Comparison of ENCODE assay signal across 8 cellular contexts in the genomic region with DNA sequence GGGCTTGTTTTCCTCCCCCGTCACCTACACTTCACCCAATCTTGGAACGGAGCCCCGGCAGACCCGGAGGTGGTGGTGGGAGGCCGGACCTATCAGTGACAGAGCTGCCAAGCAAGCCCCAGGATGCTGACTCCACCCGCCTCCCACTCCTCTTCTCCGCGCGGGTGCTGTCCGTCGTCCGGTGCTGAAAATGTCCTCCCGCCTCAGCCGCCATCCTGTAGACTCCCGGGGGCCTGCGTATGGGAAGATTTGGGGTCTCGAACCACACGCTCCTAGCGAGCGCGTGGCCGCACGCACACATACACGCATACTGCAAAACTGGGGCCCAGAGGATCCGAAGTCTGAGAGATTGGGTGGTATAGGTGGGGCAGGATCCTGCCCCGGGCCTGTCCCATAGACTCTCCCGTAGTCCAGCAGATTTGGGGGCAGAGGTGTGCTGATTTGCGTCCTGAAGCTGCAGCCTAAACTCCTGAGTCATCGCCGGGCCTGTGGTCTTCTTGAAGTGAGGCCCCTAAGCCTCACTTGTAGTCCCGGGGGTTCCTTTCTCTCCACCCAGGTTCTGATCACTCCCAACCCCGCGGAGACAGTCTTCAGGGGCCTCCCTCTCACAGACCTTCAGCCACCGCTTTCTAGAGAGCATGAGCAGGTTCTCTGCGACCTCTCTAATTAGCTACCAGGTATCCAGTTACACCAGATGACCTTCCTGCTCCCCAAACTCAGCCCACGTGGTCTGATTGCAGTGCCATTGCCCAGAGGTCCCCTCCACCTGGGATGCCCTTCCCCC. TPM values are rescaled to one million over a fixed set of nuclear protein-coding genes. Genes with fewer than 3 reads are reported as not detected.
DNase-seq lines count a peak whose midpoint lies in the region; ATAC-seq and TF ChIP-seq lines count a peak whose summit lies in the region.

No MANE protein-coding gene starts in this region.

- no peaks in the 10 kb centered on the region for H3K36me3 Mint-ChIP-seq in HFFc6 (ENCODE audit: low read depth)
- H3K36me3 Mint-ChIP-seq in activated T-cell treated with anti-CD3 and anti-CD28 coated beads, Interleukin-2, amount 50 U/mL, for 24 hours (ENCODE audit: low read depth) = peaks cover 25% of the 10 kb centered on the region

- H3K27me3 ChIP-seq in neuron (ENCODE audit: insufficient read depth, low read length) (peaks cover 43% of the 10 kb centered on the region), thoracic aorta (replicated peaks; ENCODE audit: insufficient read depth) (no peaks in the 10 kb centered on the region)

- TF ChIP-seq CTCF in GM13977 (IDR thresholded peaks at IDR 0.05; ENCODE audit: extremely low read depth, insufficient read depth, missing control alignments) (no peak), HFFc6 (IDR thresholded peaks at IDR 0.05) (no peak), fibroblast of mammary gland (conservative IDR thresholded peaks at IDR 0.05; ENCODE audit: control insufficient read depth, insufficient read depth, low read depth, low read length) (no peak), thoracic aorta (IDR thresholded peaks at IDR 0.05) (no peak)

- peak; percentile 7 for ATAC-seq in thoracic aorta (ENCODE audit: insufficient number of reproducible peaks, low FRiP score, low read depth)

- H3K27ac Mint-ChIP-seq in HFFc6 = peak overlapping the region; percentile 99
- peak overlapping the region; percentile 95 for H3K27ac Mint-ChIP-seq in activated T-cell treated with anti-CD3 and anti-CD28 coated beads, Interleukin-2, amount 50 U/mL, for 24 hours

- H3K4me1 Mint-ChIP-seq in HFFc6 (ENCODE audit: low read depth) = peaks cover 30% of the 10 kb centered on the region
- H3K4me1 Mint-ChIP-seq in activated T-cell treated with anti-CD3 and anti-CD28 coated beads, Interleukin-2, amount 50 U/mL, for 24 hours (ENCODE audit: low read depth) = peaks cover 40% of the 10 kb centered on the region

- H3K27ac ChIP-seq in thoracic aorta = peak overlapping the region; percentile 73 to 81

- peak overlapping the region; percentile 96 for H3K4me3 Mint-ChIP-seq in HFFc6
- H3K4me3 Mint-ChIP-seq in activated T-cell treated with anti-CD3 and anti-CD28 coated beads, Interleukin-2, amount 50 U/mL, for 24 hours = peak overlapping the region; percentile 93

- peak overlapping the region; percentile 64 for H3K4me3 ChIP-seq in fibroblast of mammary gland (ENCODE audit: control insufficient read depth, low read depth, low read length)
- peak overlapping the region; percentile 57 for H3K4me3 ChIP-seq in neuron (ENCODE audit: low read length)
- peak overlapping the region; percentile 71 for H3K4me3 ChIP-seq in thoracic aorta

- peaks cover 13% of the 10 kb centered on the region for H3K27me3 Mint-ChIP-seq in HFFc6 (ENCODE audit: insufficient read depth)
- peaks cover 22% of the 10 kb centered on the region for H3K27me3 Mint-ChIP-seq in activated T-cell treated with anti-CD3 and anti-CD28 coated beads, Interleukin-2, amount 50 U/mL, for 24 hours

- in situ Hi-C loops in GM13977 (cut with MboI; ENCODE audit: low pct_unique_long_range_greater_than_20kb, low sequenced_read_pairs, unreplicated experiment) = no loop called here

- peaks cover 29% of the 10 kb centered on the region for H3K4me1 ChIP-seq in neuron (ENCODE audit: insufficient read depth, low read length)
- H3K4me1 ChIP-seq in thoracic aorta (ENCODE audit: control insufficient read depth in 1 of 2, low read depth in 2 of 2) = peaks cover 22 to 41% of the 10 kb centered on the region in 2 donors

- peak overlapping the region; percentile 6 for H2AFZ ChIP-seq in neuron (ENCODE audit: low read depth, low read length)

- H3K9me3 Mint-ChIP-seq in HFFc6 = no peaks in the 10 kb centered on the region
- H3K9me3 Mint-ChIP-seq in activated T-cell treated with anti-CD3 and anti-CD28 coated beads, Interleukin-2, amount 50 U/mL, for 24 hours = no peaks in the 10 kb centered on the region

- H3K9me3 ChIP-seq in neuron (ENCODE audit: low read length) (no peaks in the 10 kb centered on the region), thoracic aorta (no peaks in the 10 kb centered on the region)

- DNase-seq in GM13977 (ENCODE audit: low spot score) = peak; percentile 95
- no peak for DNase-seq in HFFc6
- DNase-seq in NCI-H2227 treated with DMSO at 0.1 percent for 48 hours (lab: John Stamatoyannopoulos, UW) = peak; percentile 83
- no peak for DNase-seq in activated T-cell treated with anti-CD3 and anti-CD28 coated beads, Interleukin-2, amount 50 U/mL, for 24 hours
- DNase-seq in fibroblast of mammary gland (ENCODE audit: low read depth) = no peak
- no peak for DNase-seq in thoracic aorta (ENCODE audit: low spot score)
- DNase-seq in NCI-H774 (lab: John Stamatoyannopoulos, UW) = no peak

- H3K36me3 ChIP-seq in neuron (ENCODE audit: insufficient read depth, low read length) = peaks cover 8% of the 10 kb centered on the region
- no peaks in the 10 kb centered on the region for H3K36me3 ChIP-seq in thoracic aorta

RNA-seq across cellular contexts. Expression of gene YIF1A, which starts 0.8 kb away (rescaled TPM):
- total RNA-seq in HFFc6 (2021; fragmentation: NEBNext Ultra II Directional; extraction: Animal tissue kit (Norgen Biotek cat#: 25700)) = 100 to 1,000 TPM; 150 to 183 (median 153) TPM
- 100 to 1,000 TPM in 1 of 2 donors, 10 to 100 TPM in 1; 65.4 to 155 TPM for total RNA-seq in thoracic aorta

RNA-seq across cellular contexts. Expression of gene TMEM151A, which starts 2.0 kb away (rescaled TPM):
- total RNA-seq in HFFc6 (2021; fragmentation: NEBNext Ultra II Directional; extraction: Animal tissue kit (Norgen Biotek cat#: 25700)) = under 1 TPM in 2 of 6 experiments, not detected in 4; 0.07 to 0.11 TPM
- total RNA-seq in thoracic aorta = under 1 TPM in 1 of 2 donors, not detected in 1; 0.27 TPM

RNA-seq across cellular contexts. Expression of gene CNIH2, which starts 11.8 kb away (rescaled TPM):
- total RNA-seq in HFFc6 (2021; fragmentation: NEBNext Ultra II Directional; extraction: Animal tissue kit (Norgen Biotek cat#: 25700)) = 1 to 10 TPM in 3 of 6 experiments, under 1 TPM in 3; 0.73 to 1.9 (median 1.1) TPM
- not detected for total RNA-seq in thoracic aorta

RNA-seq across cellular contexts. Expression of gene RAB1B, which starts 21.3 kb away (rescaled TPM):
- 100 to 1,000 TPM; 220 to 272 (median 246) TPM for total RNA-seq in HFFc6 (2021; fragmentation: NEBNext Ultra II Directional; extraction: Animal tissue kit (Norgen Biotek cat#: 25700))
- 10 to 100 TPM; 57.2 to 96.0 TPM for total RNA-seq in thoracic aorta

RNA-seq across cellular contexts. Expression of gene CD248, which starts 27.1 kb away (rescaled TPM):
- total RNA-seq in HFFc6 (2021; fragmentation: NEBNext Ultra II Directional; extraction: Animal tissue kit (Norgen Biotek cat#: 25700)) = 100 to 1,000 TPM; 437 to 739 (median 687) TPM
- 10 to 100 TPM; 22.9 to 32.4 TPM for total RNA-seq in thoracic aorta

Comparison
In these comparisons a context has a peak if more than half of its experiments do, and no peak if none do; other contexts are left out.
1. DNase-seq: peak in GM13977 (single experiment) and NCI-H2227 treated with DMSO at 0.1 percent for 48 hours (single experiment); none in HFFc6 (single experiment), activated T-cell treated with anti-CD3 and anti-CD28 coated beads, Interleukin-2, amount 50 U/mL, for 24 hours (single experiment), fibroblast of mammary gland (single experiment), thoracic aorta (single experiment) and NCI-H774 (single experiment).
2. Peak in every context shown above with its lines, with median percentiles within 50 percentile points of each other: H3K4me3 ChIP-seq.